Comparison of ENCODE assay signal across 1 cellular context in the genomic region with DNA sequence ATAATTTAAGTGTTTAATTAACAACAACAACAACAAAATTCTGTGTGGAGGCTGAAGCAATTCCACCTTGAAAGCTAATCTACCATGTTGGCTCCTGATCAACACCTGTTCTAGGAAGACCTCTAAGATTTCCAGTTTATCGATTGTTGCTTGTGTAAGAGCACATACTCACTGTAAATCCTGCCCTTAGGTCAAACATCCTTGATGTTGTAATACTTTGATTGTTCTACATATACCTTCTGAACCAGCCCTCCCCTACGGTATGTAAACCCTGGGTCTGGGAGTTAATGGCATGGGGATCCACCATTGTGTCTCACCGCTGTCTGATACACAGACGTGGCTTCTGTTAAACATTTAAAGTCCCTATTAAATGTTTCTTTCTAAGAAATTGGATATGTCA.
TF ChIP-seq lines count a peak whose summit lies in the region.

No MANE protein-coding gene starts in this region.

TF ChIP-seq in HepG2, 621 proteins besides CTCF, POLR2A, EP300 and RAD21 (continued from another document and continues in another):
- TF ChIP-seq, protein P1, sequence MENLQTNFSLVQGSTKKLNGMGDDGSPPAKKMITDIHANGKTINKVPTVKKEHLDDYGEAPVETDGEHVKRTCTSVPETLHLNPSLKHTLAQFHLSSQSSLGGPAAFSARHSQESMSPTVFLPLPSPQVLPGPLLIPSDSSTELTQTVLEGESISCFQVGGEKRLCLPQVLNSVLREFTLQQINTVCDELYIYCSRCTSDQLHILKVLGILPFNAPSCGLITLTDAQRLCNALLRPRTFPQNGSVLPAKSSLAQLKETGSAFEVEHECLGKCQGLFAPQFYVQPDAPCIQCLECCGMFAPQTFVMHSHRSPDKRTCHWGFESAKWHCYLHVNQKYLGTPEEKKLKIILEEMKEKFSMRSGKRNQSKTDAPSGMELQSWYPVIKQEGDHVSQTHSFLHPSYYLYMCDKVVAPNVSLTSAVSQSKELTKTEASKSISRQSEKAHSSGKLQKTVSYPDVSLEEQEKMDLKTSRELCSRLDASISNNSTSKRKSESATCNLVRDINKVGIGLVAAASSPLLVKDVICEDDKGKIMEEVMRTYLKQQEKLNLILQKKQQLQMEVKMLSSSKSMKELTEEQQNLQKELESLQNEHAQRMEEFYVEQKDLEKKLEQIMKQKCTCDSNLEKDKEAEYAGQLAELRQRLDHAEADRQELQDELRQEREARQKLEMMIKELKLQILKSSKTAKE (CRISPR knock-in tag; IDR thresholded peaks at IDR 0.05; ENCODE audit: borderline replicate concordance): no peak
- peak; percentile 81 for TF ChIP-seq HDAC2 (CRISPR knock-in tag; IDR thresholded peaks at IDR 0.05)
- TF ChIP-seq NFKB2 (CRISPR knock-in tag; IDR thresholded peaks at IDR 0.05; ENCODE audit: borderline replicate concordance): no peak
- no peak for TF ChIP-seq FOXM1 (CRISPR knock-in tag; IDR thresholded peaks at IDR 0.05)
- TF ChIP-seq ZNF496 (CRISPR knock-in tag; IDR thresholded peaks at IDR 0.05; ENCODE audit: insufficient replicate concordance): no peak
- TF ChIP-seq, protein P2, sequence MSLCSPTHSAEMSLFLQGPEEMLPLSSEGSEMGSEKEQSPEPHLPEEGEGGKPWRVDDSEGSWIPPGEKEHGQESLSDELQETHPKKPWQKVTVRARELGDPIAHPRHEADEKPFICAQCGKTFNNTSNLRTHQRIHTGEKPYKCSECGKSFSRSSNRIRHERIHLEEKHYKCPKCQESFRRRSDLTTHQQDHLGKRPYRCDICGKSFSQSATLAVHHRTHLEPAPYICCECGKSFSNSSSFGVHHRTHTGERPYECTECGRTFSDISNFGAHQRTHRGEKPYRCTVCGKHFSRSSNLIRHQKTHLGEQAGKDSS (CRISPR knock-in tag; IDR thresholded peaks at IDR 0.05; ENCODE audit: borderline replicate concordance, low read depth): no peak
- no peak for TF ChIP-seq ZNF232 (CRISPR knock-in tag; IDR thresholded peaks at IDR 0.05; ENCODE audit: borderline replicate concordance)
- TF ChIP-seq, protein P3, sequence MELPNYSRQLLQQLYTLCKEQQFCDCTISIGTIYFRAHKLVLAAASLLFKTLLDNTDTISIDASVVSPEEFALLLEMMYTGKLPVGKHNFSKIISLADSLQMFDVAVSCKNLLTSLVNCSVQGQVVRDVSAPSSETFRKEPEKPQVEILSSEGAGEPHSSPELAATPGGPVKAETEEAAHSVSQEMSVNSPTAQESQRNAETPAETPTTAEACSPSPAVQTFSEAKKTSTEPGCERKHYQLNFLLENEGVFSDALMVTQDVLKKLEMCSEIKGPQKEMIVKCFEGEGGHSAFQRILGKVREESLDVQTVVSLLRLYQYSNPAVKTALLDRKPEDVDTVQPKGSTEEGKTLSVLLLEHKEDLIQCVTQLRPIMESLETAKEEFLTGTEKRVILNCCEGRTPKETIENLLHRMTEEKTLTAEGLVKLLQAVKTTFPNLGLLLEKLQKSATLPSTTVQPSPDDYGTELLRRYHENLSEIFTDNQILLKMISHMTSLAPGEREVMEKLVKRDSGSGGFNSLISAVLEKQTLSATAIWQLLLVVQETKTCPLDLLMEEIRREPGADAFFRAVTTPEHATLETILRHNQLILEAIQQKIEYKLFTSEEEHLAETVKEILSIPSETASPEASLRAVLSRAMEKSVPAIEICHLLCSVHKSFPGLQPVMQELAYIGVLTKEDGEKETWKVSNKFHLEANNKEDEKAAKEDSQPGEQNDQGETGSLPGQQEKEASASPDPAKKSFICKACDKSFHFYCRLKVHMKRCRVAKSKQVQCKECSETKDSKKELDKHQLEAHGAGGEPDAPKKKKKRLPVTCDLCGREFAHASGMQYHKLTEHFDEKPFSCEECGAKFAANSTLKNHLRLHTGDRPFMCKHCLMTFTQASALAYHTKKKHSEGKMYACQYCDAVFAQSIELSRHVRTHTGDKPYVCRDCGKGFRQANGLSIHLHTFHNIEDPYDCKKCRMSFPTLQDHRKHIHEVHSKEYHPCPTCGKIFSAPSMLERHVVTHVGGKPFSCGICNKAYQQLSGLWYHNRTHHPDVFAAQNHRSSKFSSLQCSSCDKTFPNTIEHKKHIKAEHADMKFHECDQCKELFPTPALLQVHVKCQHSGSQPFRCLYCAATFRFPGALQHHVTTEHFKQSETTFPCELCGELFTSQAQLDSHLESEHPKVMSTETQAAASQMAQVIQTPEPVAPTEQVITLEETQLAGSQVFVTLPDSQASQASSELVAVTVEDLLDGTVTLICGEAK (IDR thresholded peaks at IDR 0.05): no peak
- TF ChIP-seq, protein P3 (CRISPR knock-in tag; IDR thresholded peaks at IDR 0.05): no peak; the same call in 1 of the 2 replicates
- no peak for TF ChIP-seq ZNF180 (CRISPR knock-in tag; IDR thresholded peaks at IDR 0.05; ENCODE audit: borderline replicate concordance, low read depth)
- TF ChIP-seq ISL2 (CRISPR knock-in tag; IDR thresholded peaks at IDR 0.05): peak; percentile 72
- TF ChIP-seq, protein P4, sequence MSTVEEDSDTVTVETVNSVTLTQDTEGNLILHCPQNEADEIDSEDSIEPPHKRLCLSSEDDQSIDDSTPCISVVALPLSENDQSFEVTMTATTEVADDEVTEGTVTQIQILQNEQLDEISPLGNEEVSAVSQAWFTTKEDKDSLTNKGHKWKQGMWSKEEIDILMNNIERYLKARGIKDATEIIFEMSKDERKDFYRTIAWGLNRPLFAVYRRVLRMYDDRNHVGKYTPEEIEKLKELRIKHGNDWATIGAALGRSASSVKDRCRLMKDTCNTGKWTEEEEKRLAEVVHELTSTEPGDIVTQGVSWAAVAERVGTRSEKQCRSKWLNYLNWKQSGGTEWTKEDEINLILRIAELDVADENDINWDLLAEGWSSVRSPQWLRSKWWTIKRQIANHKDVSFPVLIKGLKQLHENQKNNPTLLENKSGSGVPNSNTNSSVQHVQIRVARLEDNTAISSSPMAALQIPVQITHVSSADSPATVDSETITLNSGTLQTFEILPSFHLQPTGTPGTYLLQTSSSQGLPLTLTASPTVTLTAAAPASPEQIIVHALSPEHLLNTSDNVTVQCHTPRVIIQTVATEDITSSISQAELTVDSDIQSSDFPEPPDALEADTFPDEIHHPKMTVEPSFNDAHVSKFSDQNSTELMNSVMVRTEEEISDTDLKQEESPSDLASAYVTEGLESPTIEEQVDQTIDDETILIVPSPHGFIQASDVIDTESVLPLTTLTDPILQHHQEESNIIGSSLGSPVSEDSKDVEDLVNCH (CRISPR knock-in tag; IDR thresholded peaks at IDR 0.05): no peak
- TF ChIP-seq MXI1 (IDR thresholded peaks at IDR 0.05; ENCODE audit: borderline replicate concordance, low read depth, low read length): no peak
- TF ChIP-seq NONO (IDR thresholded peaks at IDR 0.05): no peak
- TF ChIP-seq NONO (CRISPR knock-in tag; conservative IDR thresholded peaks at IDR 0.05): no peak
- no peak for TF ChIP-seq ZNF136 (CRISPR knock-in tag; IDR thresholded peaks at IDR 0.05; ENCODE audit: low read depth)
- no peak for TF ChIP-seq ZMYM3 (CRISPR knock-in tag; IDR thresholded peaks at IDR 0.05)
- TF ChIP-seq SMAD9 (CRISPR knock-in tag; IDR thresholded peaks at IDR 0.05): no peak
- TF ChIP-seq ZNF746 (CRISPR knock-in tag; IDR thresholded peaks at IDR 0.05): no peak
- no peak for TF ChIP-seq NAIF1 (CRISPR knock-in tag; IDR thresholded peaks at IDR 0.05; ENCODE audit: borderline replicate concordance)
- TF ChIP-seq ZNF205 (CRISPR knock-in tag; IDR thresholded peaks at IDR 0.05): peak; percentile 95
- peak; percentile 51; the same call in 1 of the 2 replicates for TF ChIP-seq HMGXB3 (CRISPR knock-in tag; IDR thresholded peaks at IDR 0.05; ENCODE audit: borderline replicate concordance)
- 0 out of 2 replicates have a peak, but pooled peaks have one; percentile 29 for TF ChIP-seq SIX4 (CRISPR knock-in tag; IDR thresholded peaks at IDR 0.05)
- TF ChIP-seq ZNF331 (CRISPR knock-in tag; IDR thresholded peaks at IDR 0.05): peak; percentile 81; the same call in 1 of the 2 replicates
- TF ChIP-seq CBX5 (CRISPR knock-in tag; IDR thresholded peaks at IDR 0.05; ENCODE audit: borderline replicate concordance): no peak
- no peak for TF ChIP-seq ZNF879 (CRISPR knock-in tag; IDR thresholded peaks at IDR 0.05)
- TF ChIP-seq ZNF749 (CRISPR knock-in tag; IDR thresholded peaks at IDR 0.05; ENCODE audit: borderline replicate concordance): no peak
- TF ChIP-seq ZBTB8A (CRISPR knock-in tag; IDR thresholded peaks at IDR 0.05; ENCODE audit: borderline replicate concordance, low read depth): no peak
- no peak for TF ChIP-seq ZFX (CRISPR knock-in tag; IDR thresholded peaks at IDR 0.05; ENCODE audit: low read depth)
- TF ChIP-seq ZNF550 (CRISPR knock-in tag; IDR thresholded peaks at IDR 0.05; ENCODE audit: borderline replicate concordance): no peak
- TF ChIP-seq BORCS8-MEF2B (CRISPR knock-in tag; IDR thresholded peaks at IDR 0.05): no peak
- no peak for TF ChIP-seq ZNF354B (CRISPR knock-in tag; IDR thresholded peaks at IDR 0.05)
- TF ChIP-seq ZNF362 (CRISPR knock-in tag; IDR thresholded peaks at IDR 0.05; ENCODE audit: borderline replicate concordance): no peak
- no peak for TF ChIP-seq ZEB1 (IDR thresholded peaks at IDR 0.05; ENCODE audit: insufficient replicate concordance, low read depth)
- TF ChIP-seq PHF5A (CRISPR knock-in tag; IDR thresholded peaks at IDR 0.05; ENCODE audit: low read depth, unreplicated experiment): no peak
- no peak for TF ChIP-seq ZIK1 (CRISPR knock-in tag; IDR thresholded peaks at IDR 0.05; ENCODE audit: borderline replicate concordance, low read depth)
- TF ChIP-seq ZNF263 (CRISPR knock-in tag; IDR thresholded peaks at IDR 0.05): no peak
- TF ChIP-seq TP53 (CRISPR knock-in tag; conservative IDR thresholded peaks at IDR 0.05): no peak
- TF ChIP-seq HNRNPH1 (optimal IDR thresholded peaks at IDR 0.05; ENCODE audit: low read depth, low read length): no peak
- TF ChIP-seq KLF12 (CRISPR knock-in tag; IDR thresholded peaks at IDR 0.05; ENCODE audit: borderline replicate concordance): no peak
- no peak for TF ChIP-seq KDM6A (CRISPR knock-in tag; IDR thresholded peaks at IDR 0.05; ENCODE audit: low read depth)
- no peak for TF ChIP-seq NFYC (CRISPR knock-in tag; IDR thresholded peaks at IDR 0.05)
- peak; percentile 44; the same call in 1 of the 2 replicates for TF ChIP-seq ETV5 (CRISPR knock-in tag; IDR thresholded peaks at IDR 0.05; ENCODE audit: borderline replicate concordance)
- TF ChIP-seq FOXA1 (IDR thresholded peaks at IDR 0.05): no peak
- TF ChIP-seq FOXA1 (CRISPR knock-in tag; IDR thresholded peaks at IDR 0.05): peak; percentile 56
- TF ChIP-seq ZNF629 (CRISPR knock-in tag; conservative IDR thresholded peaks at IDR 0.05): no peak
